In genomic region chr19:5698635-5699422, GRCh38 we compare ENCODE assay signal across 25 cellular contexts. TPM values are rescaled to one million over a fixed set of nuclear protein-coding genes. Genes with fewer than 3 reads are reported as not detected.
DNase-seq lines count a peak whose midpoint lies in the region; ATAC-seq, FAIRE-seq and TF ChIP-seq lines count a peak whose summit lies in the region.
"Had no signal": no experiment of that assay in that cellular context is flagged by ENCODE, and none has a peak within 500 bp of the region (broad histone marks: within the 10 kb centered on the region; RNA-seq: fewer than 3 reads in every experiment).

No MANE protein-coding gene starts in this region.

- intact Hi-C loops in right cardiac atrium (cut with DNase I), result no loop called here

- H2AFZ ChIP-seq in astrocyte (ENCODE audit: low read depth, low read length) (no peak overlapping the region), smooth muscle cell (ENCODE audit: low read depth) (no peak overlapping the region)

- H3K27ac ChIP-seq in cardiac muscle cell, result peak overlapping the region; percentile 80
- H3K27ac ChIP-seq in right cardiac atrium (ENCODE audit: low read length), result no peak overlapping the region
- H3K27ac ChIP-seq in astrocyte (ENCODE audit: low read depth, low read length), result no peak overlapping the region
- no peak overlapping the region for H3K27ac ChIP-seq in smooth muscle cell (ENCODE audit: low read depth)
- H3K27ac ChIP-seq: coronary artery, psoas muscle, suprapubic skin had no signal

- no peak for FAIRE-seq in astrocyte (lab: Jason Lieb, UNC)
- FAIRE-seq: TTC549 had no signal

- no peaks in the 10 kb centered on the region for H3K27me3 Mint-ChIP-seq in astrocyte (ENCODE audit: low read depth, unreplicated experiment)
- no peaks in the 10 kb centered on the region for H3K27me3 Mint-ChIP-seq in memory B cell
- H3K27me3 Mint-ChIP-seq: T-cell had no signal

- ATAC-seq in right cardiac atrium, result no peak
- peak; percentile 78 for ATAC-seq in memory B cell (ENCODE audit: low read depth)
- ATAC-seq in stimulated activated naive CD8-positive, alpha-beta T cell treated with anti-CD3 and anti-CD28 coated beads, Interleukin-15, Interleukin-2, amounts not matched to agents 100 U/mL and 50 U/mL, for 24 hours, result no peak
- ATAC-seq in HG03135 (IDR thresholded peaks at IDR 0.05; ENCODE audit: unreplicated experiment), result no peak
- ATAC-seq: T-cell had no signal

- H3K27ac Mint-ChIP-seq in astrocyte (ENCODE audit: unreplicated experiment) (peak overlapping the region; percentile 58), memory B cell (no peak overlapping the region)
- H3K27ac Mint-ChIP-seq: T-cell had no signal

- H3K36me3 Mint-ChIP-seq in astrocyte (ENCODE audit: low read depth, unreplicated experiment) (peaks cover 15% of the 10 kb centered on the region), memory B cell (peaks cover 24% of the 10 kb centered on the region)

- H3K4me2 ChIP-seq in astrocyte (ENCODE audit: low read length) (no peak overlapping the region), smooth muscle cell (no peak overlapping the region)

- 91% methylated on average over 38 of the region's 38 CpGs for WGBS in right cardiac atrium
- WGBS in smooth muscle cell (ENCODE audit: low lambda C conversion rate), result 97% methylated on average over 38 of the region's 38 CpGs

- H3K9me3 Mint-ChIP-seq in astrocyte (ENCODE audit: unreplicated experiment) (no peaks in the 10 kb centered on the region), memory B cell (no peaks in the 10 kb centered on the region)
- H3K9me3 Mint-ChIP-seq: T-cell had no signal

- H3F3A ChIP-seq in smooth muscle cell (ENCODE audit: low read depth), result no peaks in the 10 kb centered on the region

- H4K20me1 ChIP-seq in astrocyte (ENCODE audit: insufficient read depth, low read length), result peaks cover 64% of the 10 kb centered on the region
- H4K20me1 ChIP-seq in smooth muscle cell (ENCODE audit: low read depth), result peaks cover 63% of the 10 kb centered on the region

- H3K9me3 ChIP-seq in cardiac muscle cell (ENCODE audit: low read depth), result no peaks in the 10 kb centered on the region
- H3K9me3 ChIP-seq in right cardiac atrium (ENCODE audit: control insufficient read depth, low read length), result no peaks in the 10 kb centered on the region
- H3K9me3 ChIP-seq in astrocyte (ENCODE audit: insufficient read depth, low read depth, low read length), result no peaks in the 10 kb centered on the region
- H3K9me3 ChIP-seq in smooth muscle cell (replicated peaks; ENCODE audit: low read depth), result no peaks in the 10 kb centered on the region
- H3K9me3 ChIP-seq: BE2C, psoas muscle, suprapubic skin had no signal

- H3K79me2 ChIP-seq in astrocyte (ENCODE audit: insufficient read depth, low read length) (peaks cover 33% of the 10 kb centered on the region), smooth muscle cell (ENCODE audit: low read depth) (peaks cover 20% of the 10 kb centered on the region)

- DNase-seq in cardiac muscle cell (ENCODE audit: low read depth in 1 of 2, low spot score in 1 of 2), result no peak
- DNase-seq in right cardiac atrium, result no peak
- DNase-seq in astrocyte (ENCODE audit: low read depth), result no peak
- DNase-seq in memory B cell (ENCODE audit: low spot score in 2 of 2), result no peak
- no peak for DNase-seq in RPMI8226
- no peak for DNase-seq in stimulated activated naive CD8-positive, alpha-beta T cell treated with anti-CD3 and anti-CD28 coated beads, Interleukin-15, Interleukin-2, amounts not matched to agents 100 U/mL and 50 U/mL, for 24 hours
- DNase-seq in smooth muscle cell (lab: John Stamatoyannopoulos, UW; ENCODE audit: unreplicated experiment), result no peak
- DNase-seq: activated CD4-positive, CD25-positive, alpha-beta regulatory T cell treated with anti-CD3 and anti-CD28 coated beads, Interleukin-2, amount 50 U/mL, for 72 hours; amygdala; BE2C; NCI-H1436 treated with DMSO at 0.1 percent for 48 hours; NCI-H2107; NCI-H446; psoas muscle; T-cell had no signal

- no peak overlapping the region for H3K9ac ChIP-seq in astrocyte (ENCODE audit: low read length)
- H3K9ac ChIP-seq in smooth muscle cell (ENCODE audit: low read depth), result no peak overlapping the region

- no peak overlapping the region for H3K4me3 Mint-ChIP-seq in astrocyte (ENCODE audit: unreplicated experiment)
- H3K4me3 Mint-ChIP-seq in memory B cell, result no peak overlapping the region
- H3K4me3 Mint-ChIP-seq: T-cell had no signal

- H3K4me3 ChIP-seq in cardiac muscle cell, result no peak overlapping the region
- H3K4me3 ChIP-seq in right cardiac atrium (ENCODE audit: low read length), result no peak overlapping the region
- no peak overlapping the region for H3K4me3 ChIP-seq in astrocyte (ENCODE audit: insufficient read depth, low read depth, low read length)
- H3K4me3 ChIP-seq in smooth muscle cell, result no peak overlapping the region
- H3K4me3 ChIP-seq: coronary artery, psoas muscle, suprapubic skin had no signal

- H3K4me1 ChIP-seq in cardiac muscle cell (ENCODE audit: low read depth) (no peaks in the 10 kb centered on the region), right cardiac atrium (ENCODE audit: control insufficient read depth, insufficient read depth, low read length) (no peaks in the 10 kb centered on the region), astrocyte (ENCODE audit: insufficient read depth, low read length) (no peaks in the 10 kb centered on the region), smooth muscle cell (ENCODE audit: low read depth) (no peaks in the 10 kb centered on the region)
- H3K4me1 ChIP-seq: BE2C, psoas muscle, suprapubic skin had no signal

- H3K4me1 Mint-ChIP-seq in astrocyte (ENCODE audit: low read depth, unreplicated experiment) (peaks cover 3% of the 10 kb centered on the region), memory B cell (peaks cover 7% of the 10 kb centered on the region)

- H3K36me3 ChIP-seq in cardiac muscle cell (peaks cover 34% of the 10 kb centered on the region), astrocyte (ENCODE audit: insufficient read depth, low read length) (peaks cover 13% of the 10 kb centered on the region), smooth muscle cell (ENCODE audit: low read depth) (no peaks in the 10 kb centered on the region)

- H3K27me3 ChIP-seq in cardiac muscle cell, result no peaks in the 10 kb centered on the region
- no peaks in the 10 kb centered on the region for H3K27me3 ChIP-seq in right cardiac atrium (ENCODE audit: control insufficient read depth, insufficient read depth)
- H3K27me3 ChIP-seq in astrocyte (ENCODE audit: insufficient read depth, low read length), result no peaks in the 10 kb centered on the region
- H3K27me3 ChIP-seq in smooth muscle cell (ENCODE audit: low read depth), result no peaks in the 10 kb centered on the region
- H3K27me3 ChIP-seq: BE2C, suprapubic skin had no signal

- TF ChIP-seq CTCF in cardiac muscle cell (IDR thresholded peaks at IDR 0.05; ENCODE audit: low read depth, low read length) (no peak), astrocyte (IDR thresholded peaks at IDR 0.05; ENCODE audit: insufficient read depth, low read depth, low read length) (no peak), smooth muscle cell (IDR thresholded peaks at IDR 0.05; ENCODE audit: borderline replicate concordance, insufficient read depth, poor library complexity, severe bottlenecking) (no peak)

RNA-seq across cellular contexts. Expression of gene RPL36, which starts 8.7 kb away (rescaled TPM):
- total RNA-seq in cardiac muscle cell (829 and 1,053 TPM in 2 replicates), right cardiac atrium (100 to 1,000 TPM; 451 to 525 (median 478) TPM), astrocyte (894 and 943 TPM in 2 replicates), smooth muscle cell (591 and 641 TPM in 2 replicates)
- polyA plus RNA-seq in cardiac muscle cell (982 and 1,206 TPM in 2 replicates), right cardiac atrium (727 TPM), smooth muscle cell (1,079 and 1,182 TPM in 2 replicates)

RNA-seq across cellular contexts. Expression of gene HSD11B1L, which starts 18.0 kb away (rescaled TPM):
- total RNA-seq in cardiac muscle cell (62.5 and 80.5 TPM in 2 replicates), right cardiac atrium (1 to 10 TPM; 4.3 to 7.1 (median 6.8) TPM), astrocyte (8.4 and 9.8 TPM in 2 replicates), smooth muscle cell (10.3 and 28.0 TPM in 2 replicates)
- polyA plus RNA-seq in cardiac muscle cell (60.1 and 61.9 TPM in 2 replicates), right cardiac atrium (9.8 TPM), smooth muscle cell (28.4 and 28.5 TPM in 2 replicates)

RNA-seq across cellular contexts. Expression of gene MICOS13, which starts 18.5 kb away (rescaled TPM):
- total RNA-seq in cardiac muscle cell (59.1 and 90.7 TPM in 2 replicates), right cardiac atrium (100 to 1,000 TPM; 132 to 175 (median 149) TPM), astrocyte (48.0 and 49.3 TPM in 2 replicates), smooth muscle cell (29.8 and 45.2 TPM in 2 replicates)
- polyA plus RNA-seq in cardiac muscle cell (134 and 173 TPM in 2 replicates), right cardiac atrium (296 TPM), smooth muscle cell (143 and 151 TPM in 2 replicates)

RNA-seq across cellular contexts. Expression of gene LONP1, which starts 21.1 kb away (rescaled TPM):
- total RNA-seq in cardiac muscle cell (125 and 151 TPM in 2 replicates), right cardiac atrium (10 to 100 TPM; 55.4 to 66.2 (median 59.3) TPM), astrocyte (77.8 and 85.2 TPM in 2 replicates), smooth muscle cell (30.2 and 31.6 TPM in 2 replicates)
- polyA plus RNA-seq in cardiac muscle cell (110 TPM in 2 replicates), right cardiac atrium (60.3 TPM), smooth muscle cell (67.7 and 82.6 TPM in 2 replicates)

RNA-seq across cellular contexts. Expression of gene CATSPERD, which starts 21.6 kb away (rescaled TPM):
- 0.11 TPM in 1 of 2 replicates, not detected in the other for total RNA-seq in cardiac muscle cell
- not detected in 2 replicates for polyA plus RNA-seq in cardiac muscle cell
- not detected for total RNA-seq in right cardiac atrium
- not detected for polyA plus RNA-seq in right cardiac atrium
- not detected in 2 replicates for total RNA-seq in astrocyte
- total RNA-seq in smooth muscle cell, result not detected in 2 replicates
- not detected in 2 replicates for polyA plus RNA-seq in smooth muscle cell
- total RNA-seq: A673, H4, HT1080, lung microvascular endothelial cell, psoas muscle, skeletal muscle tissue, T-cell, urinary bladder had no signal
- polyA plus RNA-seq: psoas muscle, urinary bladder had no signal
